19 cellular contexts compared by ENCODE assay signal in genomic region chr10:132206806-132207535, GRCh38.
"Had no signal": no experiment of that assay in that cellular context is flagged by ENCODE, and none has a peak within 500 bp of the region (broad histone marks: within the 10 kb centered on the region; RNA-seq: fewer than 3 reads in every experiment).

No MANE protein-coding gene starts in this region.

- H3K4me3 Mint-ChIP-seq: activated naive CD8-positive, alpha-beta T cell treated with anti-CD3 and anti-CD28 coated beads for 36 hours; activated T-cell treated with anti-CD3 and anti-CD28 coated beads, Interleukin-2, amount 50 U/mL, for 4 hours; mesothelial cell of epicardium; naive thymus-derived CD8-positive, alpha-beta T cell had no signal

- H3K36me3 ChIP-seq: breast epithelium, gastroesophageal sphincter, thoracic aorta had no signal

- H3K4me1 Mint-ChIP-seq: activated naive CD8-positive, alpha-beta T cell treated with anti-CD3 and anti-CD28 coated beads for 36 hours; mesothelial cell of epicardium; naive thymus-derived CD8-positive, alpha-beta T cell had no signal

- H3K27me3 ChIP-seq: breast epithelium, gastroesophageal sphincter, heart right ventricle, left lung, upper lobe of left lung had no signal

- H3K27ac ChIP-seq: breast epithelium, epithelial cell of prostate, gastroesophageal sphincter, left lung, thoracic aorta, upper lobe of left lung had no signal

- H3K9me3 ChIP-seq: breast epithelium, gastroesophageal sphincter, heart right ventricle, left lung, thoracic aorta, upper lobe of left lung had no signal

- H3K27ac Mint-ChIP-seq: activated naive CD8-positive, alpha-beta T cell treated with anti-CD3 and anti-CD28 coated beads for 36 hours; activated T-helper 2 cell treated with anti-CD3 and anti-CD28 coated beads, Interferon-gamma antibody, Interleukin-2, Interleukin-4, amounts not matched to agents 10 μg/mL and 5 μg/mL and 100 μg/mL, durations not matched to agents 14 hours and 24 hours and 36 hours; mesothelial cell of epicardium had no signal

- ATAC-seq: activated T-cell treated with anti-CD3 and anti-CD28 coated beads, Interleukin-2, amount 50 U/mL, for 4 hours; gastroesophageal sphincter; left lung; naive thymus-derived CD8-positive, alpha-beta T cell had no signal

- DNase-seq: activated CD8-positive, alpha-beta memory T cell treated with anti-CD3 and anti-CD28 coated beads, Interleukin-2, amount 50 U/mL, for 48 hours; activated naive CD4-positive, alpha-beta T cell; activated naive CD8-positive, alpha-beta T cell treated with anti-CD3 and anti-CD28 coated beads for 36 hours; activated T-cell treated with anti-CD3 and anti-CD28 coated beads, Interleukin-2, amount 50 U/mL, for 4 hours; cerebellar nuclear complex; cortex of kidney; mammary epithelial cell; stimulated activated CD4-positive, alpha-beta T cell treated with anti-CD3 and anti-CD28 coated beads, Interleukin-4, amount 100 ng/mL, for 1 hour; stimulated activated naive CD4-positive, alpha-beta T cell treated with Interleukin-2 at 50 U/mL for 16 hours had no signal

- H3K4me3 ChIP-seq: breast epithelium, gastroesophageal sphincter, heart right ventricle, left lung, thoracic aorta, upper lobe of left lung had no signal

- H3K4me1 ChIP-seq: breast epithelium, gastroesophageal sphincter, left lung, upper lobe of left lung had no signal

- H3K27me3 Mint-ChIP-seq: activated naive CD8-positive, alpha-beta T cell treated with anti-CD3 and anti-CD28 coated beads for 36 hours; naive thymus-derived CD8-positive, alpha-beta T cell had no signal

- H3K9me3 Mint-ChIP-seq: activated naive CD8-positive, alpha-beta T cell treated with anti-CD3 and anti-CD28 coated beads for 36 hours; activated T-cell treated with anti-CD3 and anti-CD28 coated beads, Interleukin-2, amount 50 U/mL, for 4 hours; activated T-helper 2 cell treated with anti-CD3 and anti-CD28 coated beads, Interferon-gamma antibody, Interleukin-2, Interleukin-4, amounts not matched to agents 10 μg/mL and 5 μg/mL and 100 μg/mL, durations not matched to agents 14 hours and 24 hours and 36 hours; mesothelial cell of epicardium had no signal

- H3K36me3 Mint-ChIP-seq: mesothelial cell of epicardium had no signal
